ENCODE assay signal across 29 cellular contexts in genomic region chr12:112928978-112929377, GRCh38. TPM values are rescaled to one million over a fixed set of nuclear protein-coding genes. Genes with fewer than 3 reads are reported as not detected.
A peak's percentile ranks its signal among the peaks of the same experiment; 100 is the strongest.
DNase-seq lines count a peak whose midpoint lies in the region; ATAC-seq, FAIRE-seq and TF ChIP-seq lines count a peak whose summit lies in the region.
"Had no signal": no experiment of that assay in that cellular context is flagged by ENCODE, and none has a peak within 500 bp of the region (broad histone marks: within the 10 kb centered on the region; RNA-seq: fewer than 3 reads in every experiment).

No MANE protein-coding gene starts in this region.

- H3K23me2 ChIP-seq in H1 (ENCODE audit: low read depth, low read length) = no peaks in the 10 kb centered on the region

- no peaks in the 10 kb centered on the region for H3K36me3 Mint-ChIP-seq in chondrocyte (ENCODE audit: low read depth)
- H3K36me3 Mint-ChIP-seq: activated CD4-positive, alpha-beta memory T cell treated with anti-CD3 and anti-CD28 coated beads for 36 hours had no signal

- no peak overlapping the region for H2BK12ac ChIP-seq in H1 (ENCODE audit: low read depth, low read length)

- FAIRE-seq in H1 (lab: Jason Lieb, UNC) = no peak
- FAIRE-seq: A549 had no signal

- no peak overlapping the region for H3K4me2 ChIP-seq in H1 (ENCODE audit: insufficient read depth in 1 of 2, low read depth in 2 of 2, low read length in 2 of 2)
- H3K4me2 ChIP-seq: A549 had no signal

- H3K18ac ChIP-seq in H1 (ENCODE audit: extremely low read depth, low read length) = no peak overlapping the region

- H2BK15ac ChIP-seq in H1 (ENCODE audit: low read length) = no peak overlapping the region

- no peak overlapping the region for H3K27ac ChIP-seq in cardiac muscle cell
- no peak overlapping the region for H3K27ac ChIP-seq in H1 (ENCODE audit: low read depth, low read length)
- H3K27ac ChIP-seq: A549, skin epidermis, stomach, thyroid gland had no signal

- peaks cover 7% of the 10 kb centered on the region for H3K9me3 Mint-ChIP-seq in chondrocyte (ENCODE audit: low read depth)
- H3K9me3 Mint-ChIP-seq: activated CD4-positive, alpha-beta memory T cell treated with anti-CD3 and anti-CD28 coated beads for 36 hours; activated naive CD4-positive, alpha-beta T cell treated with anti-CD3 and anti-CD28 coated beads, Interleukin-2, amount 50 U/mL, for 24 hours had no signal

- no peak overlapping the region for H4K8ac ChIP-seq in H1 (ENCODE audit: extremely low read depth, insufficient read depth, low read length)

- H2BK5ac ChIP-seq in H1 (ENCODE audit: low read depth, low read length) = no peak overlapping the region

- H2AK5ac ChIP-seq in H1 (ENCODE audit: low read depth, low read length) = no peak overlapping the region

- DNase-seq in cardiac muscle cell (ENCODE audit: low read depth in 1 of 2, low spot score in 1 of 2) (no peak), Right ventricle myocardium superior (no peak), NB4 (ENCODE audit: low read depth) (no peak), H1 (ENCODE audit: low read depth in 1 of 2, low spot score in 2 of 2) (no peak), NCI-H2227 (lab: John Stamatoyannopoulos, UW; ENCODE audit: unreplicated experiment) (no peak), chondrocyte (ENCODE audit: low spot score) (no peak)
- DNase-seq: activated CD4-positive, alpha-beta memory T cell treated with anti-CD3 and anti-CD28 coated beads for 36 hours; activated CD4-positive, CD25-positive, alpha-beta regulatory T cell treated with anti-CD3 and anti-CD28 coated beads, Interleukin-2, amount 50 U/mL, for 72 hours; anterior cingulate cortex; CD8-positive, alpha-beta memory T cell; DMS153; GOT3; islet precursor cell; naive thymus-derived CD8-positive, alpha-beta T cell; NCI-H1105; NCI-H187 treated with DMSO at 0.1 percent for 48 hours; NCI-H526 treated with DMSO at 0.1 percent for 48 hours; RPMI8226; stomach; T-helper 17 cell; thyroid gland had no signal

- no peaks in the 10 kb centered on the region for H3K4me1 Mint-ChIP-seq in chondrocyte (ENCODE audit: low read depth)
- H3K4me1 Mint-ChIP-seq: activated naive CD4-positive, alpha-beta T cell treated with anti-CD3 and anti-CD28 coated beads, Interleukin-2, amount 50 U/mL, for 24 hours had no signal

- no peak for TF ChIP-seq EP300 in H1 (IDR thresholded peaks at IDR 0.05; ENCODE audit: borderline replicate concordance in 1 of 2, low read depth in 2 of 2, low read length in 2 of 2)

- H3K23ac ChIP-seq in H1 (ENCODE audit: insufficient read length) = no peak overlapping the region

- H3K4ac ChIP-seq in H1 (replicated peaks; ENCODE audit: insufficient read length, low read depth, low read length) = no peak overlapping the region

- H3K79me1 ChIP-seq in H1 (ENCODE audit: low read depth, low read length) = no peaks in the 10 kb centered on the region

- H3K27ac Mint-ChIP-seq in chondrocyte (ENCODE audit: unreplicated experiment) = no peak overlapping the region
- H3K27ac Mint-ChIP-seq: activated CD4-positive, alpha-beta memory T cell treated with anti-CD3 and anti-CD28 coated beads for 36 hours; activated naive CD4-positive, alpha-beta T cell treated with anti-CD3 and anti-CD28 coated beads, Interleukin-2, amount 50 U/mL, for 24 hours; activated T-helper 2 cell treated with anti-CD3 and anti-CD28 coated beads, Interferon-gamma antibody, Interleukin-2, Interleukin-4, amounts not matched to agents 10 μg/mL and 5 μg/mL and 100 μg/mL, durations not matched to agents 14 hours and 24 hours and 36 hours; CD8-positive, alpha-beta memory T cell; naive thymus-derived CD8-positive, alpha-beta T cell; T-helper 17 cell had no signal

- TF ChIP-seq CTCF in cardiac muscle cell (IDR thresholded peaks at IDR 0.05; ENCODE audit: low read depth, low read length) (peak; percentile 7), NB4 (IDR thresholded peaks at IDR 0.05; ENCODE audit: low read depth, low read length) (peak; percentile 30), H1 (IDR thresholded peaks at IDR 0.05; ENCODE audit: control extremely low read depth in 1 of 3, insufficient read depth in 1 of 3, low read depth in 1 of 3, low read length in 3 of 3) (peak; percentile 37 to 60 (median 48)), chondrocyte (IDR thresholded peaks at IDR 0.05) (no peak)

- no peaks in the 10 kb centered on the region for H4K20me1 ChIP-seq in H1 (replicated peaks in 1 of 2; ENCODE audit: control insufficient read depth in 1 of 2, insufficient read depth in 2 of 2, low read length in 2 of 2)

- H3K4me1 ChIP-seq in cardiac muscle cell (ENCODE audit: low read depth) (no peaks in the 10 kb centered on the region), H1 (replicated peaks in 1 of 4; ENCODE audit: control insufficient read depth in 3 of 4, insufficient read depth in 4 of 4, low read length in 3 of 4) (peaks cover 0 to 5% (median 0%) of the 10 kb centered on the region in 4 experiments; a peak in 2 of 7 replicates)
- H3K4me1 ChIP-seq: thyroid gland had no signal

- ATAC-seq in Right ventricle myocardium superior (ENCODE audit: poor library complexity) (no peak), GM21526 (IDR thresholded peaks at IDR 0.05; ENCODE audit: low FRiP score, unreplicated experiment) (no peak), GM18861 (IDR thresholded peaks at IDR 0.05; ENCODE audit: unreplicated experiment) (no peak)
- ATAC-seq: A549; naive thymus-derived CD8-positive, alpha-beta T cell; T-helper 17 cell had no signal

- no peak overlapping the region for H2BK120ac ChIP-seq in H1 (replicated peaks; ENCODE audit: low read depth, low read length)

- no peak overlapping the region for H2AFZ ChIP-seq in H1 (ENCODE audit: low read length)

- no peak overlapping the region for H4K91ac ChIP-seq in H1 (replicated peaks; ENCODE audit: insufficient read length, low read length)

- H3K36me3 ChIP-seq in cardiac muscle cell (no peaks in the 10 kb centered on the region), H1 (ENCODE audit: control insufficient read depth in 2 of 4, insufficient read depth in 4 of 4, low read length in 3 of 4) (no peaks in the 10 kb centered on the region)
- H3K36me3 ChIP-seq: thyroid gland had no signal

- H3K27me3 ChIP-seq in cardiac muscle cell (no peaks in the 10 kb centered on the region), H1 (replicated peaks in 1 of 4; ENCODE audit: control insufficient read depth in 3 of 4, extremely low read depth in 1 of 4, insufficient read depth in 3 of 4, low read length in 3 of 4) (no peaks in the 10 kb centered on the region)
- H3K27me3 ChIP-seq: stomach, thyroid gland had no signal

- H3K4me3 Mint-ChIP-seq in chondrocyte (ENCODE audit: unreplicated experiment) = no peak overlapping the region
- H3K4me3 Mint-ChIP-seq: activated CD4-positive, alpha-beta memory T cell treated with anti-CD3 and anti-CD28 coated beads for 36 hours; activated naive CD4-positive, alpha-beta T cell treated with anti-CD3 and anti-CD28 coated beads, Interleukin-2, amount 50 U/mL, for 24 hours; B cell; CD8-positive, alpha-beta memory T cell; naive thymus-derived CD8-positive, alpha-beta T cell; T-helper 17 cell had no signal

- H3K9ac ChIP-seq in H1 (replicated peaks in 1 of 4; ENCODE audit: extremely low read depth in 1 of 4, low read depth in 3 of 4, low read length in 3 of 4) = no peak overlapping the region

- no peak overlapping the region for H4K5ac ChIP-seq in H1 (ENCODE audit: insufficient read length, low read depth, low read length)

- POLR2A ChIA-PET in H1 (lab: Charles Lee; ENCODE audit: partially characterized antibody) = no interaction called here

- no peak overlapping the region for H2BK20ac ChIP-seq in H1 (ENCODE audit: low read length)

- peaks cover 18% of the 10 kb centered on the region for H3K27me3 Mint-ChIP-seq in chondrocyte (ENCODE audit: low read depth)
- H3K27me3 Mint-ChIP-seq: activated CD4-positive, alpha-beta memory T cell treated with anti-CD3 and anti-CD28 coated beads for 36 hours; activated naive CD4-positive, alpha-beta T cell treated with anti-CD3 and anti-CD28 coated beads, Interleukin-2, amount 50 U/mL, for 24 hours; B cell; CD8-positive, alpha-beta memory T cell; naive thymus-derived CD8-positive, alpha-beta T cell; T-helper 17 cell had no signal

- WGBS in H1 (ENCODE audit: extremely low coverage in 1 of 2, insufficient coverage in 1 of 2, insufficient read length in 1 of 2, insufficient replicate concordance in 2 of 2, low coverage in 1 of 2, low lambda C conversion rate in 2 of 2, missing lambda C conversion rate in 1 of 2), 2 experiments = 85% methylated on average over 1 of the region's 1 CpG; no CpG with 5 or more reads in 1 of the 2 experiments

- peak; percentile 57 to 74 for TF ChIP-seq RAD21 in H1 (IDR thresholded peaks at IDR 0.05 in 1 of 2, conservative IDR thresholded peaks at IDR 0.05 in 1 of 2; ENCODE audit: low read depth in 2 of 2, low read length in 2 of 2)

- H3K56ac ChIP-seq in H1 (replicated peaks; ENCODE audit: insufficient read length, low read depth, low read length) = no peak overlapping the region

- intact Hi-C loops in Right ventricle myocardium superior (cut with DNase I) = no loop called here

- H3K79me2 ChIP-seq in H1 (ENCODE audit: control insufficient read depth in 1 of 2, insufficient read depth in 2 of 2, low read length in 2 of 2) = no peaks in the 10 kb centered on the region

- H3K14ac ChIP-seq in H1 (ENCODE audit: insufficient read length) = no peak overlapping the region

- TF ChIP-seq POLR2A in NB4 (IDR thresholded peaks at IDR 0.05; ENCODE audit: extremely low read depth, insufficient read length) (no peak), H1 (IDR thresholded peaks at IDR 0.05; ENCODE audit: control extremely low read depth in 1 of 2, low read depth in 2 of 2, low read length in 2 of 2) (no peak)

- H3K4me3 ChIP-seq in cardiac muscle cell (no peak overlapping the region), NB4 (ENCODE audit: low read depth, low read length) (no peak overlapping the region), H1 (ENCODE audit: extremely low read depth in 1 of 4, insufficient read depth in 2 of 4, low read depth in 3 of 4, low read length in 4 of 4) (no peak overlapping the region)
- H3K4me3 ChIP-seq: A549, skin epidermis, stomach, thyroid gland had no signal

- H3K9me3 ChIP-seq in cardiac muscle cell (ENCODE audit: low read depth) = no peaks in the 10 kb centered on the region
- H3K9me3 ChIP-seq in H1 (ENCODE audit: insufficient read depth in 2 of 2, low read depth in 1 of 2, low read length in 1 of 2) = peaks cover 0 to 12% of the 10 kb centered on the region in 2 experiments; a peak in 2 of 4 replicates
- H3K9me3 ChIP-seq: A549, stomach, thyroid gland had no signal

- CTCF ChIA-PET in H1 (lab: Charles Lee; ENCODE audit: partially characterized antibody) = interaction anchor here (0.6 to 1.8 kb wide), 9 partner anchors 9 to 478 kb away, joined by 3 to 7 read pairs (median 3); partner anchors contain the start of gene OAS3

RNA-seq across cellular contexts. Expression of gene OAS3, which starts 9.3 kb away (rescaled TPM):
- total RNA-seq in cardiac muscle cell (0.04 and 0.36 TPM in 2 replicates), Right ventricle myocardium superior (5.1 TPM), chondrocyte (0.46 to 0.55 TPM in 2 of 3 replicates, not detected in the other)
- polyA plus RNA-seq in cardiac muscle cell (0.59 TPM in 1 of 2 replicates, not detected in the other), H1 (2011; rRNA removed) (3.7 and 4.3 TPM in 2 replicates)
- total RNA-seq in H1 (2021; fragmentation: NEBNext Ultra II Directional; extraction: Animal tissue kit (Norgen Biotek cat#: 25700)) = 0.73 and 1.1 TPM in 2 replicates
- polyA plus RNA-seq in H1 (2011; cell fraction: cytosol; rRNA removed) = 1.8 TPM
- polyA plus RNA-seq in H1 (2011; cell fraction: nucleus; rRNA removed) = 3.3 TPM
- 1.1 to 2.0 TPM (median 1.6 TPM) in 4 replicates for polyA plus RNA-seq in H1 (2012, experiment 1 of 2)
- 0.89 TPM for polyA plus RNA-seq in H1 (2012, experiment 2 of 2)
- 0.49 TPM for polyA plus RNA-seq in H1 (2013, experiment 1 of 2)
- 0.42 TPM for polyA plus RNA-seq in H1 (2013, experiment 2 of 2)
- polyA minus RNA-seq in H1 (2011; rRNA and poly(A)+ RNA removed) = 3.6 and 9.5 TPM in 2 replicates
- polyA minus RNA-seq in H1 (2011; cell fraction: cytosol; rRNA and poly(A)+ RNA removed) = 3.4 TPM
- 2.7 TPM for polyA minus RNA-seq in H1 (2011; cell fraction: nucleus; rRNA and poly(A)+ RNA removed)

RNA-seq across cellular contexts. Expression of gene OAS1, which starts 22.2 kb away (rescaled TPM):
- not detected in 2 replicates for total RNA-seq in cardiac muscle cell
- polyA plus RNA-seq in cardiac muscle cell = not detected in 2 replicates
- total RNA-seq in Right ventricle myocardium superior = 4.6 TPM
- total RNA-seq in H1 (2021; fragmentation: NEBNext Ultra II Directional; extraction: Animal tissue kit (Norgen Biotek cat#: 25700)) = not detected in 2 replicates
- polyA plus RNA-seq in H1 (2011; rRNA removed) = 0.13 and 0.23 TPM in 2 replicates
- polyA plus RNA-seq in H1 (2011; cell fraction: cytosol; rRNA removed) = 0.10 TPM
- 0.06 TPM for polyA plus RNA-seq in H1 (2011; cell fraction: nucleus; rRNA removed)
- polyA plus RNA-seq in H1 (2012, experiment 1 of 2) = 0.26 to 0.72 TPM (median 0.36 TPM) in 3 of 4 replicates, not detected in the other
- 0.17 TPM for polyA plus RNA-seq in H1 (2012, experiment 2 of 2)
- not detected for polyA plus RNA-seq in H1 (2013, experiment 1 of 2)
- polyA plus RNA-seq in H1 (2013, experiment 2 of 2) = not detected
- not detected in 2 replicates for polyA minus RNA-seq in H1 (2011; rRNA and poly(A)+ RNA removed)
- polyA minus RNA-seq in H1 (2011; cell fraction: cytosol; rRNA and poly(A)+ RNA removed) = not detected
- not detected for polyA minus RNA-seq in H1 (2011; cell fraction: nucleus; rRNA and poly(A)+ RNA removed)
- total RNA-seq in chondrocyte = not detected in 3 replicates
- total RNA-seq: G401 had no signal

RNA-seq across cellular contexts. Expression of gene OAS2, which starts 49.3 kb away (rescaled TPM):
- total RNA-seq in cardiac muscle cell (not detected in 2 replicates), Right ventricle myocardium superior (3.7 TPM), chondrocyte (0.07 TPM in 1 of 3 replicates, not detected in the others)
- polyA plus RNA-seq in cardiac muscle cell (not detected in 2 replicates), H1 (2011; rRNA removed) (0.06 TPM in 1 of 2 replicates, not detected in the other)
- total RNA-seq in H1 (2021; fragmentation: NEBNext Ultra II Directional; extraction: Animal tissue kit (Norgen Biotek cat#: 25700)) = not detected in 2 replicates
- not detected for polyA plus RNA-seq in H1 (2011; cell fraction: cytosol; rRNA removed)
- not detected for polyA plus RNA-seq in H1 (2011; cell fraction: nucleus; rRNA removed)
- 0.06 to 0.20 TPM in 2 of 4 replicates, not detected in the others for polyA plus RNA-seq in H1 (2012, experiment 1 of 2)
- polyA plus RNA-seq in H1 (2012, experiment 2 of 2) = not detected
- polyA plus RNA-seq in H1 (2013, experiment 1 of 2) = 0.02 TPM
- 0.06 TPM for polyA plus RNA-seq in H1 (2013, experiment 2 of 2)
- 0.06 and 0.07 TPM in 2 replicates for polyA minus RNA-seq in H1 (2011; rRNA and poly(A)+ RNA removed)
- polyA minus RNA-seq in H1 (2011; cell fraction: cytosol; rRNA and poly(A)+ RNA removed) = not detected
- not detected for polyA minus RNA-seq in H1 (2011; cell fraction: nucleus; rRNA and poly(A)+ RNA removed)
- total RNA-seq: G401 had no signal
